In genomic region chr1:196214866-196215265, GRCh38 we compare ENCODE assay signal across 23 cellular contexts.
"Had no signal": no experiment of that assay in that cellular context is flagged by ENCODE, and none has a peak within 500 bp of the region (broad histone marks: within the 10 kb centered on the region; RNA-seq: fewer than 3 reads in every experiment).

No MANE protein-coding gene starts in this region.

- H3K4me3 ChIP-seq: coronary artery, gastroesophageal sphincter, left lung, lower lobe of right lung, suprapubic skin, thyroid gland had no signal

- H3K9me3 Mint-ChIP-seq: endodermal cell, type B pancreatic cell had no signal

- FAIRE-seq: endothelial cell of umbilical vein, keratinocyte, small intestine, urothelium cell line had no signal

- H3K36me3 Mint-ChIP-seq: immature natural killer cell, memory B cell, naive B cell, type B pancreatic cell had no signal

- H3K27ac ChIP-seq: coronary artery, gastroesophageal sphincter, left lung, lower lobe of right lung, suprapubic skin, thyroid gland had no signal

- H3K27me3 ChIP-seq: gastroesophageal sphincter, left lung, suprapubic skin, thyroid gland had no signal

- ATAC-seq: gastroesophageal sphincter, left lung, lower lobe of right lung, sciatic nerve had no signal

- H3K27ac Mint-ChIP-seq: endodermal cell, immature natural killer cell, memory B cell, naive B cell, type B pancreatic cell had no signal

- H3K4me3 Mint-ChIP-seq: endodermal cell, immature natural killer cell, memory B cell, naive B cell, type B pancreatic cell had no signal

- DNase-seq: effector CD4-positive, alpha-beta T cell; erythroblast; glutamatergic neuron; immature natural killer cell; lower lobe of right lung; naive B cell; posterior cingulate gyrus; small intestine; stimulated activated CD4-positive, alpha-beta T cell treated with anti-CD3 and anti-CD28 coated beads, Interleukin-12 subunit alpha, Interleukin-12 subunit beta, amount 100 ng/mL, for 4 hours; stimulated activated CD4-positive, alpha-beta T cell treated with anti-CD3 and anti-CD28 coated beads, Interleukin-2, amount 100 ng/mL, for 48 hours; stimulated activated naive CD4-positive, alpha-beta T cell treated with Interleukin-2 at 50 U/mL for 16 hours; thyroid gland had no signal

- H3K27me3 Mint-ChIP-seq: memory B cell, naive B cell, type B pancreatic cell had no signal

- H3K9me3 ChIP-seq: left lung, lower lobe of right lung, suprapubic skin, thyroid gland had no signal

- H3K4me1 Mint-ChIP-seq: memory B cell, naive B cell had no signal

- H3K4me1 ChIP-seq: gastroesophageal sphincter, left lung, lower lobe of right lung, suprapubic skin, thyroid gland had no signal

- H3K36me3 ChIP-seq: gastroesophageal sphincter, left lung, lower lobe of right lung, suprapubic skin, thyroid gland had no signal
